In genomic region chr12:91577586-91578539, GRCh38 we compare ENCODE assay signal across 8 cellular contexts.
DNase-seq lines count a peak whose midpoint lies in the region; ATAC-seq and TF ChIP-seq lines count a peak whose summit lies in the region.

No MANE protein-coding gene starts in this region.

- ATAC-seq in HG03280 (IDR thresholded peaks at IDR 0.05; ENCODE audit: unreplicated experiment) (peak; percentile 71), HG02571 (IDR thresholded peaks at IDR 0.05; ENCODE audit: unreplicated experiment) (no peak)

- DNase-seq in ACHN: peak; percentile 58
- no peak for DNase-seq in GM12864 (ENCODE audit: low read depth)
- peak; percentile 26 for DNase-seq in RPMI7951 (ENCODE audit: low read depth)
- peak; percentile 24 to 34 for DNase-seq in dermis microvascular lymphatic vessel endothelial cell (ENCODE audit: low read depth in 2 of 2)
- DNase-seq in midbrain (lab: John Stamatoyannopoulos, UW): peak; percentile 33
- no peak for DNase-seq in UCSD-AML1 (lab: John Stamatoyannopoulos, UW; ENCODE audit: unreplicated experiment)

- H3K4me3 ChIP-seq in GM12864 (ENCODE audit: low read depth, low read length): peak overlapping the region; percentile 21; the same call in 1 of the 2 replicates

- peak; percentile 41 for TF ChIP-seq CTCF in GM12864 (IDR thresholded peaks at IDR 0.05; ENCODE audit: low read depth, low read length, missing control alignments)

- in situ Hi-C loops in ACHN (cut with HindIII; ENCODE audit: low pct_ligation_motif_present, low pct_unique_long_range_greater_than_20kb, low sequenced_read_pairs): no loop called here

Comparison
In these comparisons a context has a peak if more than half of its experiments do, and no peak if none do; other contexts are left out.
1. DNase-seq: peak in ACHN (single experiment), RPMI7951 (single experiment), dermis microvascular lymphatic vessel endothelial cell (2 of 2) and midbrain (single experiment); none in GM12864 (single experiment) and UCSD-AML1 (single experiment).